In genomic region chr1:112581530-112582192, GRCh38 we compare ENCODE assay signal across 22 cellular contexts. TPM values are rescaled to one million over a fixed set of nuclear protein-coding genes. Genes with fewer than 3 reads are reported as not detected.
A peak's percentile ranks its signal among the peaks of the same experiment; 100 is the strongest.
DNase-seq lines count a peak whose midpoint lies in the region; ATAC-seq, FAIRE-seq and TF ChIP-seq lines count a peak whose summit lies in the region.
"Had no signal": no experiment of that assay in that cellular context is flagged by ENCODE, and none has a peak within 500 bp of the region (broad histone marks: within the 10 kb centered on the region; RNA-seq: fewer than 3 reads in every experiment).

No MANE protein-coding gene starts in this region.

- H3K9me3 ChIP-seq in IMR-90 (ENCODE audit: control insufficient read depth, insufficient read depth, low read length) (no peaks in the 10 kb centered on the region), endothelial cell of umbilical vein (replicated peaks; ENCODE audit: control insufficient read depth, insufficient read depth, low read length) (no peaks in the 10 kb centered on the region)

- no peaks in the 10 kb centered on the region for H3K27me3 ChIP-seq in IMR-90 (ENCODE audit: control insufficient read depth, insufficient read depth, low read length)
- H3K27me3 ChIP-seq in endothelial cell of umbilical vein (ENCODE audit: control insufficient read depth in 2 of 2, insufficient read depth in 2 of 2, low read length in 2 of 2), result no peaks in the 10 kb centered on the region

- no peak overlapping the region for H3K27ac ChIP-seq in IMR-90 (ENCODE audit: insufficient read depth, low read length)
- no peak overlapping the region for H3K27ac ChIP-seq in endothelial cell of umbilical vein (ENCODE audit: insufficient read depth, low read depth, low read length)

- H3K36me3 ChIP-seq in IMR-90 (ENCODE audit: control insufficient read depth, insufficient read depth, low read length) (peaks cover 12% of the 10 kb centered on the region), endothelial cell of umbilical vein (ENCODE audit: control insufficient read depth in 2 of 2, extremely low read depth in 1 of 2, insufficient read depth in 2 of 2, low read length in 2 of 2) (peaks cover 0 to 5% of the 10 kb centered on the region in 2 experiments)

- H2AK5ac ChIP-seq in IMR-90 (ENCODE audit: low read depth, low read length), result no peak overlapping the region

- no peak overlapping the region for H3K23ac ChIP-seq in IMR-90 (ENCODE audit: low read depth, low read length)

- POLR2A ChIA-PET in IMR-90 (lab: Charles Lee; ENCODE audit: unreplicated experiment), result no interaction called here
- POLR2A ChIA-PET in endothelial cell of umbilical vein (lab: Charles Lee), result no interaction called here

- no peak for TF ChIP-seq CTCF in IMR-90 (conservative IDR thresholded peaks at IDR 0.05; ENCODE audit: low read depth, low read length)
- TF ChIP-seq CTCF in endothelial cell of umbilical vein (IDR thresholded peaks at IDR 0.05; ENCODE audit: extremely low read depth in 1 of 2, insufficient read depth in 1 of 2, low read depth in 1 of 2, low read length in 2 of 2), result no peak

- H3K9me1 ChIP-seq in IMR-90 (ENCODE audit: insufficient read depth, low read length), result no peaks in the 10 kb centered on the region
- H3K9me1 ChIP-seq in endothelial cell of umbilical vein (replicated peaks; ENCODE audit: control insufficient read depth, extremely low read depth, insufficient read depth, low read length), result no peaks in the 10 kb centered on the region

- ATAC-seq in IMR-90 (ENCODE audit: low read depth) (no peak), GM19324 (IDR thresholded peaks at IDR 0.05; ENCODE audit: low FRiP score, unreplicated experiment) (no peak)

- H3K56ac ChIP-seq in IMR-90 (ENCODE audit: extremely low read depth, insufficient read depth, low read length), result no peak overlapping the region

- CTCF ChIA-PET in IMR-90 (lab: Yijun Ruan, JAX), result no interaction called here
- CTCF ChIA-PET in endothelial cell of umbilical vein (lab: Charles Lee), result no interaction called here

- no peak overlapping the region for H4K8ac ChIP-seq in IMR-90 (ENCODE audit: low read depth in 2 of 2, low read length in 2 of 2)

- no peak overlapping the region for H2BK5ac ChIP-seq in IMR-90 (ENCODE audit: low read depth, low read length, poor library complexity, severe bottlenecking)

- intact Hi-C loops in IMR-90 (cut with micrococcal nuclease), result no loop called here
- intact Hi-C loops in endothelial cell of umbilical vein (cut with micrococcal nuclease), result no loop called here

- H2BK15ac ChIP-seq in IMR-90 (ENCODE audit: low read depth, low read length), result no peak overlapping the region

- FAIRE-seq in endothelial cell of umbilical vein (lab: Jason Lieb, UNC) (no peak), H54 (lab: Jason Lieb, UNC) (no peak)
- FAIRE-seq: HTR-8/SVneo had no signal

- no peak for TF ChIP-seq RAD21 in IMR-90 (IDR thresholded peaks at IDR 0.05; ENCODE audit: low read length)

- H2AFZ ChIP-seq in IMR-90 (replicated peaks; ENCODE audit: low read length, poor library complexity) (no peak overlapping the region), endothelial cell of umbilical vein (ENCODE audit: low read depth, low read length) (no peak overlapping the region)

- no peak overlapping the region for H3K14ac ChIP-seq in IMR-90 (replicated peaks; ENCODE audit: low read depth, low read length)

- H2BK120ac ChIP-seq in IMR-90 (ENCODE audit: low read depth, low read length), result no peak overlapping the region

- H3K9ac ChIP-seq in IMR-90 (ENCODE audit: low read depth, low read length) (no peak overlapping the region), endothelial cell of umbilical vein (replicated peaks; ENCODE audit: extremely low read depth, insufficient read depth, low read length) (no peak overlapping the region)

- TF ChIP-seq POLR2A in IMR-90 (IDR thresholded peaks at IDR 0.05; ENCODE audit: low read depth, low read length) (no peak), endothelial cell of umbilical vein (IDR thresholded peaks at IDR 0.05; ENCODE audit: low read depth, low read length) (no peak), H54 (IDR thresholded peaks at IDR 0.05; ENCODE audit: low read depth, low read length) (no peak)

- H3K4me1 ChIP-seq in IMR-90 (ENCODE audit: control insufficient read depth, insufficient read depth, low read length), result peaks cover 6% of the 10 kb centered on the region
- H3K4me1 ChIP-seq in endothelial cell of umbilical vein (ENCODE audit: control insufficient read depth, extremely low read depth, insufficient read depth, low read length), result peaks cover 3% of the 10 kb centered on the region

- no peak overlapping the region for H3K18ac ChIP-seq in IMR-90 (ENCODE audit: low read depth, low read length)

- no peak overlapping the region for H4K91ac ChIP-seq in IMR-90 (ENCODE audit: insufficient read depth, low read depth, low read length)

- no peak overlapping the region for H3K4me3 ChIP-seq in IMR-90 (ENCODE audit: insufficient read depth, low read depth, low read length)
- no peak overlapping the region for H3K4me3 ChIP-seq in endothelial cell of umbilical vein (replicated peaks in 1 of 3; ENCODE audit: insufficient read depth in 1 of 3, low read depth in 1 of 3, low read length in 3 of 3)

- peak; percentile 22 for DNase-seq in ELR (ENCODE audit: low read depth)
- peak; percentile 23 for DNase-seq in IMR-90
- DNase-seq in endothelial cell of umbilical vein (ENCODE audit: low read depth, low spot score), result peak; percentile 14
- DNase-seq in iris pigment epithelial cell (ENCODE audit: low read depth), result peak; percentile 24
- DNase-seq in activated T-cell treated with anti-CD3 and anti-CD28 coated beads for 4 hours, result no peak
- no peak for DNase-seq in H54 (ENCODE audit: insufficient read length, low spot score)
- no peak for DNase-seq in stimulated activated CD8-positive, alpha-beta memory T cell treated with anti-CD3 and anti-CD28 coated beads, Interleukin-4, amount 100 ng/mL, for 48 hours
- DNase-seq: AML-193; Calu3; CD4-positive, CD25-positive, alpha-beta regulatory T cell; DMS79 treated with DMSO at 0.1 percent for 48 hours; GDM1; H9; KBM-7; NCI-H1092; NCI-H1694; NCI-H2107; NCI-H226; NCI-H526; OCI-M1 had no signal

- peaks cover 2 to 4% of the 10 kb centered on the region in 2 experiments; a peak in 2 of 4 replicates for H3K79me1 ChIP-seq in IMR-90 (ENCODE audit: low read depth in 1 of 2, low read length in 2 of 2)

- H4K20me1 ChIP-seq in IMR-90 (ENCODE audit: insufficient read depth, low read length), result no peaks in the 10 kb centered on the region
- no peaks in the 10 kb centered on the region for H4K20me1 ChIP-seq in endothelial cell of umbilical vein (replicated peaks; ENCODE audit: control insufficient read depth, extremely low read depth, insufficient read depth, low read length)

- H2AK9ac ChIP-seq in IMR-90 (replicated peaks; ENCODE audit: low read depth, low read length, poor library complexity), result no peak overlapping the region

- BruUV-seq in IMR-90 (replicated peaks; lab: Mats Ljungman, UMichigan) (no TSS peak), endothelial cell of umbilical vein (replicated peaks; lab: Mats Ljungman, UMichigan) (no TSS peak)

- dilution Hi-C loops in IMR-90 (cut with HindIII; ENCODE audit: low sequenced_read_pairs, unreplicated experiment), result no loop called here
- dilution Hi-C loops in endothelial cell of umbilical vein (cut with MboI; ENCODE audit: extremely low pct_ligation_motif_present, low sequenced_read_pairs), result no loop called here

- in situ Hi-C loops in IMR-90 (cut with MboI; ENCODE audit: low sequenced_read_pairs), result no loop called here

- H2BK20ac ChIP-seq in IMR-90 (ENCODE audit: low read depth, low read length), result no peak overlapping the region

- H3K4ac ChIP-seq in IMR-90 (ENCODE audit: low read depth, low read length), result no peak overlapping the region

- H4K5ac ChIP-seq in IMR-90 (ENCODE audit: low read depth, low read length), result no peak overlapping the region

- no peaks in the 10 kb centered on the region for H3K79me2 ChIP-seq in endothelial cell of umbilical vein (ENCODE audit: control insufficient read depth, insufficient read depth, low read length)

- H3K4me2 ChIP-seq in IMR-90 (ENCODE audit: low read depth, low read length) (no peak overlapping the region), endothelial cell of umbilical vein (ENCODE audit: insufficient read depth, low read length) (no peak overlapping the region)

TF ChIP-seq in IMR-90, 13 proteins besides CTCF, POLR2A, EP300 and RAD21 (continues in another document):
- TF ChIP-seq BHLHE40 (IDR thresholded peaks at IDR 0.05; ENCODE audit: low read depth, low read length), result no peak
- no peak for TF ChIP-seq MAFK (IDR thresholded peaks at IDR 0.05; ENCODE audit: low read depth, low read length)

TF ChIP-seq in endothelial cell of umbilical vein, 7 proteins besides CTCF, POLR2A, EP300 and RAD21 (continues in another document):
- no peak for TF ChIP-seq GATA2 (IDR thresholded peaks at IDR 0.05; ENCODE audit: insufficient read depth, insufficient read length, low read depth, low read length)
- peak; percentile 58 for TF ChIP-seq FOS (IDR thresholded peaks at IDR 0.05; ENCODE audit: borderline replicate concordance, insufficient read depth, low read length)

RNA-seq across cellular contexts. Expression of gene ST7L, which starts 37.3 kb away (rescaled TPM):
- total RNA-seq in IMR-90 (2012; rRNA removed) (14.7 and 16.9 TPM in 2 replicates), endothelial cell of umbilical vein (24.5 and 28.4 TPM in 2 replicates)
- polyA plus RNA-seq in IMR-90 (2012; rRNA removed) (7.7 TPM in 2 replicates), endothelial cell of umbilical vein (12.3 and 12.6 TPM in 2 replicates)
- 3.7 and 6.0 TPM in 2 replicates for polyA plus RNA-seq in IMR-90 (2012; cell fraction: cytosol; rRNA removed)
- polyA plus RNA-seq in IMR-90 (2012; cell fraction: nucleus; rRNA removed; ENCODE audit: low replicate concordance), result 4.1 and 12.0 TPM in 2 replicates
- 8.8 and 10.2 TPM in 2 replicates for polyA plus RNA-seq in endothelial cell of umbilical vein (2011; cell fraction: cytosol; rRNA removed)
- 17.8 and 20.4 TPM in 2 replicates for polyA plus RNA-seq in endothelial cell of umbilical vein (2011; cell fraction: nucleus; rRNA removed)
- 14.0 and 14.2 TPM in 2 replicates for polyA plus RNA-seq in endothelial cell of umbilical vein (2012)
- 15.4 and 17.3 TPM in 2 replicates for polyA minus RNA-seq in endothelial cell of umbilical vein
- polyA minus RNA-seq in endothelial cell of umbilical vein (2011; cell fraction: cytosol; rRNA and poly(A)+ RNA removed), result 17.0 TPM
- polyA minus RNA-seq in endothelial cell of umbilical vein (2011; cell fraction: nucleus; rRNA and poly(A)+ RNA removed), result 26.6 and 30.4 TPM in 2 replicates

RNA-seq across cellular contexts. Expression of gene CAPZA1, which starts 38.0 kb away (rescaled TPM):
- 262 and 440 TPM in 2 replicates for total RNA-seq in IMR-90 (2012; rRNA removed)
- polyA plus RNA-seq in IMR-90 (2012; rRNA removed), result 98.5 and 108 TPM in 2 replicates
- polyA plus RNA-seq in IMR-90 (2012; cell fraction: cytosol; rRNA removed), result 13.8 and 21.1 TPM in 2 replicates
- 5.3 and 71.2 TPM in 2 replicates for polyA plus RNA-seq in IMR-90 (2012; cell fraction: nucleus; rRNA removed; ENCODE audit: low replicate concordance)
- 177 and 183 TPM in 2 replicates for total RNA-seq in endothelial cell of umbilical vein
- polyA plus RNA-seq in endothelial cell of umbilical vein, result 60.8 and 77.1 TPM in 2 replicates
- polyA plus RNA-seq in endothelial cell of umbilical vein (2011; cell fraction: cytosol; rRNA removed), result 98.5 and 100 TPM in 2 replicates
- 116 and 147 TPM in 2 replicates for polyA plus RNA-seq in endothelial cell of umbilical vein (2011; cell fraction: nucleus; rRNA removed)
- polyA plus RNA-seq in endothelial cell of umbilical vein (2012), result 130 and 174 TPM in 2 replicates
- 84.3 and 114 TPM in 2 replicates for polyA minus RNA-seq in endothelial cell of umbilical vein
- 167 TPM for polyA minus RNA-seq in endothelial cell of umbilical vein (2011; cell fraction: cytosol; rRNA and poly(A)+ RNA removed)
- polyA minus RNA-seq in endothelial cell of umbilical vein (2011; cell fraction: nucleus; rRNA and poly(A)+ RNA removed), result 98.8 and 149 TPM in 2 replicates

Comparison
In these comparisons a context has a peak if more than half of its experiments do, and no peak if none do; other contexts are left out.
1. DNase-seq: peak in ELR (single experiment), IMR-90 (single experiment), endothelial cell of umbilical vein (single experiment) and iris pigment epithelial cell (single experiment); none in activated T-cell treated with anti-CD3 and anti-CD28 coated beads for 4 hours (single experiment), H54 (single experiment) and stimulated activated CD8-positive, alpha-beta memory T cell treated with anti-CD3 and anti-CD28 coated beads, Interleukin-4, amount 100 ng/mL, for 48 hours (single experiment).